22 cellular contexts compared by ENCODE assay signal in genomic region chr5:137521246-137521645, GRCh38.
DNase-seq lines count a peak whose midpoint lies in the region; ATAC-seq, FAIRE-seq and TF ChIP-seq lines count a peak whose summit lies in the region.
"Had no signal": no experiment of that assay in that cellular context is flagged by ENCODE, and none has a peak within 500 bp of the region (broad histone marks: within the 10 kb centered on the region; RNA-seq: fewer than 3 reads in every experiment).

No MANE protein-coding gene starts in this region.

- DNase-seq in medulla oblongata (ENCODE audit: extremely low spot score) (peak; percentile 61), stromal cell of bone marrow (ENCODE audit: low read depth) (peak; percentile 52), D721Med (ENCODE audit: insufficient read length, low spot score) (no peak), iPS-NIHi11 (ENCODE audit: low spot score) (no peak)
- DNase-seq: Caco-2; CD4-positive, CD25-positive, alpha-beta regulatory T cell; CD8-positive, alpha-beta T cell; DMS 273 treated with DMSO at 0.1 percent for 48 hours; DMS79; EL; GDM1; GOT3; HFFc6 had no signal

- H3K27ac ChIP-seq in VCaP: peak overlapping the region; percentile 74
- H3K27ac ChIP-seq: 22Rv1, BLaER1, C4-2B had no signal

- no peak for TF ChIP-seq CTCF in VCaP (conservative IDR thresholded peaks at IDR 0.05)
- no peak for TF ChIP-seq CTCF in D721Med (IDR thresholded peaks at IDR 0.05; ENCODE audit: insufficient read depth, missing control alignments)

- FAIRE-seq in D721Med (lab: Jason Lieb, UNC): no peak
- FAIRE-seq: A204.1, GM12891, GM18507, H54 had no signal

- no peak for ATAC-seq in GM18517 (IDR thresholded peaks at IDR 0.05; ENCODE audit: unreplicated experiment)
- ATAC-seq: CD8-positive, alpha-beta T cell had no signal

Comparison
In these comparisons a context has a peak if more than half of its experiments do, and no peak if none do; other contexts are left out.
1. DNase-seq: peak in medulla oblongata (single experiment) and stromal cell of bone marrow (single experiment); none in D721Med (single experiment) and iPS-NIHi11 (single experiment).